Comparison of ENCODE assay signal across 1 cellular context in genomic region chr1:8004803-8005573, GRCh38.
TF ChIP-seq lines count a peak whose summit lies in the region.

No MANE protein-coding gene starts in this region.

TF ChIP-seq in HEK293, 187 proteins besides CTCF, POLR2A, EP300 and RAD21 (continued from another document and continues in another):
- TF ChIP-seq ZSCAN4 (tag by site-specific recombination; IDR thresholded peaks at IDR 0.05) (no peak), ZNF280C (tag by site-specific recombination; IDR thresholded peaks at IDR 0.05) (no peak), ELK4 (IDR thresholded peaks at IDR 0.05; ENCODE audit: borderline replicate concordance, low read depth, low read length) (no peak), ZNF658 (tag by site-specific recombination; IDR thresholded peaks at IDR 0.05) (no peak), ZNF112 (tag by site-specific recombination; IDR thresholded peaks at IDR 0.05) (no peak), ZNF202 (tag by site-specific recombination; IDR thresholded peaks at IDR 0.05; ENCODE audit: borderline replicate concordance) (no peak), IKZF3 (tag by site-specific recombination; IDR thresholded peaks at IDR 0.05) (no peak; the same call in 1 of the 2 replicates), SETDB1 (IDR thresholded peaks at IDR 0.05; ENCODE audit: insufficient read length, low read length) (no peak), ZNF473 (tag by site-specific recombination; IDR thresholded peaks at IDR 0.05) (no peak), BCL11B (tag by site-specific recombination; IDR thresholded peaks at IDR 0.05; ENCODE audit: low read depth) (no peak), TSHZ1 (tag by site-specific recombination; IDR thresholded peaks at IDR 0.05; ENCODE audit: borderline replicate concordance) (no peak; the same call in 1 of the 2 replicates), ZNF138 (tag by site-specific recombination; IDR thresholded peaks at IDR 0.05; ENCODE audit: borderline replicate concordance) (no peak), ZBTB44 (tag by site-specific recombination; IDR thresholded peaks at IDR 0.05) (peak; percentile 50; the same call in 1 of the 2 replicates), ZFP3 (tag by site-specific recombination; IDR thresholded peaks at IDR 0.05; ENCODE audit: low read depth) (no peak), ZNF221 (tag by site-specific recombination; IDR thresholded peaks at IDR 0.05; ENCODE audit: borderline replicate concordance) (no peak), ZNF416 (tag by site-specific recombination; IDR thresholded peaks at IDR 0.05) (no peak), ZNF26 (tag by site-specific recombination; IDR thresholded peaks at IDR 0.05) (no peak), SP7 (tag by site-specific recombination; IDR thresholded peaks at IDR 0.05) (peak; percentile 99), ZIC2 (tag by site-specific recombination; IDR thresholded peaks at IDR 0.05) (peak; percentile 90), ZFP37 (tag by site-specific recombination; IDR thresholded peaks at IDR 0.05) (0 out of 2 replicates have a peak, but pooled peaks have one; percentile 34), ZNF621 (tag by site-specific recombination; IDR thresholded peaks at IDR 0.05) (no peak), ZNF398 (tag by site-specific recombination; IDR thresholded peaks at IDR 0.05) (no peak), ZBTB7A (tag by site-specific recombination; IDR thresholded peaks at IDR 0.05; ENCODE audit: low read depth) (no peak), ZNF600 (tag by site-specific recombination; IDR thresholded peaks at IDR 0.05) (peak; percentile 86), ZNF433 (tag by site-specific recombination; IDR thresholded peaks at IDR 0.05; ENCODE audit: low read depth) (no peak), SP3 (tag by site-specific recombination; IDR thresholded peaks at IDR 0.05) (no peak), ZNF274 (IDR thresholded peaks at IDR 0.05; ENCODE audit: low read length) (no peak), ZNF274 (tag by site-specific recombination; IDR thresholded peaks at IDR 0.05; ENCODE audit: borderline replicate concordance) (no peak), ZNF157 (tag by site-specific recombination; IDR thresholded peaks at IDR 0.05) (no peak), ZNF341 (tag by site-specific recombination; IDR thresholded peaks at IDR 0.05; ENCODE audit: low read depth) (no peak), ZSCAN18 (tag by site-specific recombination; IDR thresholded peaks at IDR 0.05) (no peak), REST (tag by site-specific recombination; IDR thresholded peaks at IDR 0.05) (no peak), ZNF488 (tag by site-specific recombination; IDR thresholded peaks at IDR 0.05) (no peak), ZNF510 (tag by site-specific recombination; IDR thresholded peaks at IDR 0.05; ENCODE audit: insufficient replicate concordance) (no peak), GFI1B (tag by site-specific recombination; IDR thresholded peaks at IDR 0.05) (no peak), ZNF391 (tag by site-specific recombination; IDR thresholded peaks at IDR 0.05; ENCODE audit: borderline replicate concordance, low read depth) (no peak), ZNF692 (tag by site-specific recombination; IDR thresholded peaks at IDR 0.05) (no peak)
